ENCODE assay signal across 8 cellular contexts in genomic region chr11:35390737-35391682, GRCh38. TPM values are rescaled to one million over a fixed set of nuclear protein-coding genes. Genes with fewer than 3 reads are reported as not detected.
DNase-seq lines count a peak whose midpoint lies in the region; ATAC-seq and TF ChIP-seq lines count a peak whose summit lies in the region.

No MANE protein-coding gene starts in this region.

- peak overlapping the region; percentile 80 for H3K27ac ChIP-seq in PC-3 (ENCODE audit: low read length)
- peak overlapping the region; percentile 32 for H3K27ac ChIP-seq in cingulate gyrus (ENCODE audit: low read depth, low read length)
- H3K27ac ChIP-seq in substantia nigra (ENCODE audit: low read depth, low read length, poor library complexity, severe bottlenecking): no peak overlapping the region

- H3K9ac ChIP-seq in PC-3 (ENCODE audit: low read length): peak overlapping the region; percentile 36

- peak; percentile 84 for ATAC-seq in HG03045 (IDR thresholded peaks at IDR 0.05; ENCODE audit: unreplicated experiment)
- ATAC-seq in PC-3: peak; percentile 87
- peak; percentile 78 for ATAC-seq in stimulated activated naive CD8-positive, alpha-beta T cell treated with anti-CD3 and anti-CD28 coated beads, Interleukin-15, Interleukin-2, amounts not matched to agents 100 U/mL and 50 U/mL, for 24 hours

- H2AFZ ChIP-seq in PC-3 (ENCODE audit: low read length): peak overlapping the region; percentile 31; the same call in 1 of the 2 replicates

- H3K9me3 ChIP-seq in PC-3 (ENCODE audit: low read length): no peaks in the 10 kb centered on the region

- no peaks in the 10 kb centered on the region for H3K79me2 ChIP-seq in PC-3 (ENCODE audit: low read length)

- peak overlapping the region; percentile 84 for H3K4me2 ChIP-seq in PC-3 (ENCODE audit: low read length)

- peaks cover 21% of the 10 kb centered on the region for H3K4me1 ChIP-seq in PC-3 (ENCODE audit: insufficient read depth, low read length)

- POLR2A ChIA-PET in PC-3 (lab: Charles Lee; ENCODE audit: unreplicated experiment): interaction anchor here (1.1 kb wide), 1 partner anchor 212 kb away, joined by 3 read pairs; no protein-coding TSS in a partner anchor

- no peak for TF ChIP-seq CTCF in PC-3 (conservative IDR thresholded peaks at IDR 0.05; ENCODE audit: low read depth, low read length)

- H3K36me3 ChIP-seq in PC-3 (ENCODE audit: low read depth, low read length): no peaks in the 10 kb centered on the region

- intact Hi-C loops in PC-3 (cut with micrococcal nuclease): loop anchor here (5.0 to 10.0 kb wide), 5 partner anchors 54 to 806 kb away; no protein-coding TSS in a partner anchor

- H4K20me1 ChIP-seq in PC-3 (ENCODE audit: low read length): no peaks in the 10 kb centered on the region

- peak; percentile 13 for DNase-seq in stimulated activated naive CD4-positive, alpha-beta T cell treated with Interleukin-2 at 50 U/mL for 16 hours (lab: John Stamatoyannopoulos, UW)
- no peak for DNase-seq in stimulated activated naive CD4-positive, alpha-beta T cell (lab: John Stamatoyannopoulos, UW)
- DNase-seq in PC-3 (peak; percentile 92), NAMALWA (ENCODE audit: low spot score) (no peak), substantia nigra (lab: John Stamatoyannopoulos, UW) (no peak)
- DNase-seq in stimulated activated naive CD8-positive, alpha-beta T cell treated with anti-CD3 and anti-CD28 coated beads, Interleukin-15, Interleukin-2, amounts not matched to agents 100 U/mL and 50 U/mL, for 24 hours: peak; percentile 39

- CTCF ChIA-PET in PC-3 (lab: Charles Lee): interaction anchor here (0.6 to 1.4 kb wide), 3 partner anchors 93 to 466 kb away, joined by 3 to 7 read pairs (median 3); no protein-coding TSS in a partner anchor

- BruUV-seq in PC-3 (replicated peaks; lab: Mats Ljungman, UMichigan): no TSS peak

- peak overlapping the region; percentile 58 for H3K4me3 ChIP-seq in PC-3 (ENCODE audit: low read length)

- no peaks in the 10 kb centered on the region for H3K9me2 ChIP-seq in PC-3 (replicated peaks; ENCODE audit: low read length)

- H3F3A ChIP-seq in PC-3 (ENCODE audit: low read length, unreplicated experiment): no peaks in the 10 kb centered on the region

- no peaks in the 10 kb centered on the region for H3K27me3 ChIP-seq in PC-3 (ENCODE audit: low read length)

RNA-seq across cellular contexts. Expression of gene SLC1A2, which starts 28.3 kb away (rescaled TPM):
- total RNA-seq in PC-3 (2014; rRNA removed): 0.18 TPM in 1 of 2 replicates, not detected in the other

Comparison
In these comparisons a context has a peak if more than half of its experiments do, and no peak if none do; other contexts are left out.
1. DNase-seq: peak in stimulated activated naive CD4-positive, alpha-beta T cell treated with Interleukin-2 at 50 U/mL for 16 hours (single experiment), PC-3 (single experiment) and stimulated activated naive CD8-positive, alpha-beta T cell treated with anti-CD3 and anti-CD28 coated beads, Interleukin-15, Interleukin-2, amounts not matched to agents 100 U/mL and 50 U/mL, for 24 hours (single experiment); none in stimulated activated naive CD4-positive, alpha-beta T cell (0 of 6), NAMALWA (single experiment) and substantia nigra (0 of 49).
2. Peak in every context shown above with its lines, with median percentiles within 50 percentile points of each other: ATAC-seq.